8 cellular contexts compared by ENCODE assay signal in the genomic region with DNA sequence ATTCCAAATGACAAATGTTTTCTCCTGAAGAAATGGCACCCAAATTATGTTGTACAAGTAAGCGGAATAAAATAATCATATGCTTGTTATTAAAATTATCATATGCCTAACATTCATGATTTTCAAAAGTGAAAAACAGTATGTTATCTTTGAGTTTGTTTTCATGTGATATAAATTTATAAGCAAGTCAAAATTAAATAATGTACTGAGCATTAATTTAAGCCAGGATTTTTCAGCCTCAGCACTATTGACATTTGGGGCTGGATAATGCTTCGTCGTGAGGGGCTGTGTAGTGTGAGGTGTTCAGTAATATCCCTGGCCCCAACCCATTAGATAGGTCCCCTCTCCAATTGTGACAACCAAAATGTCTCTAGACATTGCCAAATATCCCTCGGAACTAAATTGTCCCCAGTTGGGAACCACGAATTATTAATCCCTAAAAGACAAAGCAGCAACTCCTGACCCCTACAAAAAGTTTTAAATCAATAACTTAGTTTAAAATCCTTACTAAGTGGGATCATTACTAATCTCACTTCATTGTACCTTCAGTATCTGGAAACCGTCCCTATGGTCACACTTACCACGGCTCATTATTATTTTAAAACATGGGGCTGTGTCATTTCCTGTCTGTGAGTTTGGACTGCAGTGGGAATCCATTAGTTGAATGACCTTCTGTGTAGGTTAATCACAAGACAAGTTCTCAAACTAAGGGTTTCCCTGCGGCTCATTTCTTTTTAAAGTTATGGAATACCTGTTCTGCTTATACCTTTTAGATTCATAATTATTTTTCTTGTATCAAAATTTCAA. TPM values are rescaled to one million over a fixed set of nuclear protein-coding genes. Genes with fewer than 3 reads are reported as not detected.
A peak's percentile ranks its signal among the peaks of the same experiment; 100 is the strongest.
DNase-seq lines count a peak whose midpoint lies in the region; ATAC-seq and TF ChIP-seq lines count a peak whose summit lies in the region.

No MANE protein-coding gene starts in this region.

- peaks cover 43% of the 10 kb centered on the region for H3K4me1 Mint-ChIP-seq in activated naive CD4-positive, alpha-beta T cell treated with anti-CD3 and anti-CD28 coated beads, Interleukin-2, amount 50 U/mL, for 24 hours
- H3K4me1 Mint-ChIP-seq in natural killer cell, result peaks cover 42 to 52% of the 10 kb centered on the region in 2 donors

- H3K9ac ChIP-seq in OCI-LY1 (ENCODE audit: low read length), result peak overlapping the region; percentile 91

- intact Hi-C loops in natural killer cell (cut with micrococcal nuclease), result loop anchor here (5.0 kb wide), 1 partner anchor 119 kb away; a partner anchor contains a TSS

- no peak overlapping the region for H2AFZ ChIP-seq in OCI-LY1 (ENCODE audit: low read length)

- H3K27ac ChIP-seq in OCI-LY1 (ENCODE audit: low read depth, low read length, poor library complexity, severe bottlenecking), result peak overlapping the region; percentile 85

- H3K9me3 Mint-ChIP-seq in activated naive CD4-positive, alpha-beta T cell treated with anti-CD3 and anti-CD28 coated beads, Interleukin-2, amount 50 U/mL, for 24 hours, result no peaks in the 10 kb centered on the region
- no peaks in the 10 kb centered on the region for H3K9me3 Mint-ChIP-seq in natural killer cell

- no peaks in the 10 kb centered on the region for H3K27me3 ChIP-seq in OCI-LY1 (ENCODE audit: insufficient read depth, low read length)

- peak overlapping the region; percentile 88 for H3K4me2 ChIP-seq in OCI-LY1 (ENCODE audit: low read length)

- peak overlapping the region; percentile 93 for H3K4me3 Mint-ChIP-seq in activated naive CD4-positive, alpha-beta T cell treated with anti-CD3 and anti-CD28 coated beads, Interleukin-2, amount 50 U/mL, for 24 hours
- peak overlapping the region; percentile 92 for H3K4me3 Mint-ChIP-seq in natural killer cell

- H3K4me1 ChIP-seq in OCI-LY1 (ENCODE audit: insufficient read depth, low read length, severe bottlenecking), result peaks cover 19% of the 10 kb centered on the region

- H3K36me3 Mint-ChIP-seq in activated naive CD4-positive, alpha-beta T cell treated with anti-CD3 and anti-CD28 coated beads, Interleukin-2, amount 50 U/mL, for 24 hours, result peaks cover 12% of the 10 kb centered on the region
- no peaks in the 10 kb centered on the region for H3K36me3 Mint-ChIP-seq in natural killer cell

- DNase-seq in activated naive CD4-positive, alpha-beta T cell treated with Interleukin-2 at 50 U/mL for 16 hours, result no peak
- DNase-seq in dermis blood vessel endothelial cell, result peak; percentile 83
- no peak for DNase-seq in natural killer cell
- no peak for DNase-seq in inferior parietal cortex (ENCODE audit: extremely low spot score)
- no peak for DNase-seq in stimulated activated naive CD4-positive, alpha-beta T cell (lab: John Stamatoyannopoulos, UW)

- H3K27ac Mint-ChIP-seq in activated naive CD4-positive, alpha-beta T cell treated with anti-CD3 and anti-CD28 coated beads, Interleukin-2, amount 50 U/mL, for 24 hours, result peak overlapping the region; percentile 23
- H3K27ac Mint-ChIP-seq in natural killer cell, result peak overlapping the region; percentile 94 to 98

- peaks cover 34% of the 10 kb centered on the region for H3K79me2 ChIP-seq in OCI-LY1 (ENCODE audit: insufficient read depth, low read length)

- H4K20me1 ChIP-seq in OCI-LY1 (ENCODE audit: insufficient read depth, low read length), result no peaks in the 10 kb centered on the region

- H3K27me3 Mint-ChIP-seq in activated naive CD4-positive, alpha-beta T cell treated with anti-CD3 and anti-CD28 coated beads, Interleukin-2, amount 50 U/mL, for 24 hours, result no peaks in the 10 kb centered on the region
- no peaks in the 10 kb centered on the region for H3K27me3 Mint-ChIP-seq in natural killer cell (ENCODE audit: low read depth in 2 of 2)

- TF ChIP-seq CTCF in OCI-LY1 (IDR thresholded peaks at IDR 0.05; ENCODE audit: low read length) (no peak), natural killer cell (IDR thresholded peaks at IDR 0.05) (no peak)

- ATAC-seq in HG03060 (IDR thresholded peaks at IDR 0.05; ENCODE audit: low read depth, unreplicated experiment) (peak; percentile 24), natural killer cell (no peak)

- H3K9me2 ChIP-seq in OCI-LY1 (ENCODE audit: low read depth, low read length), result no peaks in the 10 kb centered on the region

- peak overlapping the region; percentile 85 for H3K4me3 ChIP-seq in OCI-LY1 (ENCODE audit: low read depth, low read length, poor library complexity, severe bottlenecking)

- H3K36me3 ChIP-seq in OCI-LY1 (ENCODE audit: insufficient read depth, low read length), result peaks cover 12% of the 10 kb centered on the region

- H3K9me3 ChIP-seq in OCI-LY1 (ENCODE audit: low read length), result no peaks in the 10 kb centered on the region

- no peaks in the 10 kb centered on the region for H3F3A ChIP-seq in OCI-LY1 (ENCODE audit: insufficient read depth, low read length)

RNA-seq across cellular contexts. Expression of a gene that starts 1.3 kb away (rescaled TPM):
- 84.6 and 126 TPM in 2 replicates for total RNA-seq in dermis blood vessel endothelial cell
- total RNA-seq in natural killer cell, result 10 to 100 TPM; 57.0 to 66.1 (median 64.6) TPM

RNA-seq across cellular contexts. Expression of a gene that starts 44.8 kb away (rescaled TPM):
- 88.2 and 139 TPM in 2 replicates for total RNA-seq in dermis blood vessel endothelial cell
- total RNA-seq in natural killer cell, result 10 to 100 TPM; 22.4 to 35.1 (median 29.2) TPM
